Comparison of ENCODE assay signal across 2 cellular contexts in genomic region chr17:37671028-37671812, GRCh38.
TF ChIP-seq lines count a peak whose summit lies in the region.

No MANE protein-coding gene starts in this region.

TF ChIP-seq in H1, 55 proteins besides CTCF, POLR2A, EP300 and RAD21 (continued from another document):
- TF ChIP-seq SP4 (IDR thresholded peaks at IDR 0.05; ENCODE audit: low read length) (no peak), SP2 (IDR thresholded peaks at IDR 0.05; ENCODE audit: low read length) (no peak), NRF1 (IDR thresholded peaks at IDR 0.05; ENCODE audit: low read depth, low read length) (no peak), JUND (IDR thresholded peaks at IDR 0.05; ENCODE audit: low read length) (no peak), ATF2 (IDR thresholded peaks at IDR 0.05; ENCODE audit: low read length) (no peak), JUN (IDR thresholded peaks at IDR 0.05; ENCODE audit: low read depth, low read length) (no peak), TAF7 (optimal IDR thresholded peaks at IDR 0.05; ENCODE audit: borderline replicate concordance, low read depth, low read length) (no peak), TCF12 (IDR thresholded peaks at IDR 0.05; ENCODE audit: low read depth, low read length) (no peak), KDM5A (IDR thresholded peaks at IDR 0.05; ENCODE audit: low read length) (no peak), EZH2 (IDR thresholded peaks at IDR 0.05; ENCODE audit: low read depth, low read length, severe bottlenecking) (no peak), PHF8 (conservative IDR thresholded peaks at IDR 0.05; ENCODE audit: low read depth, low read length) (no peak), E2F6 (IDR thresholded peaks at IDR 0.05) (no peak), FOSL1 (IDR thresholded peaks at IDR 0.05; ENCODE audit: insufficient read depth, low read depth, low read length) (no peak), RXRA (IDR thresholded peaks at IDR 0.05; ENCODE audit: insufficient read depth, low read depth, low read length) (no peak), SIN3A (conservative IDR thresholded peaks at IDR 0.05 in 1 of 2, IDR thresholded peaks at IDR 0.05 in 1 of 2; ENCODE audit: low read depth in 1 of 2, low read length in 2 of 2) (no peak), RNF2 (IDR thresholded peaks at IDR 0.05; ENCODE audit: borderline replicate concordance, low read depth, low read length, missing control alignments, poor library complexity, severe bottlenecking) (no peak), NANOG (IDR thresholded peaks at IDR 0.05; ENCODE audit: insufficient read depth, low read depth, low read length, poor library complexity, severe bottlenecking) (no peak)

TF ChIP-seq in GM23338, 12 proteins besides CTCF, POLR2A, EP300 and RAD21 (continued from another document):
- TF ChIP-seq ZNF462 (CRISPR knock-in tag; IDR thresholded peaks at IDR 0.05) (no peak), ETS1 (IDR thresholded peaks at IDR 0.05) (no peak), STAT1 (IDR thresholded peaks at IDR 0.05; ENCODE audit: unreplicated experiment) (no peak), POLR2AphosphoS5 (IDR thresholded peaks at IDR 0.05; ENCODE audit: low read depth) (no peak), CREB1 (CRISPR knock-in tag; IDR thresholded peaks at IDR 0.05; ENCODE audit: low read depth) (no peak), REST (IDR thresholded peaks at IDR 0.05; ENCODE audit: unreplicated experiment) (no peak), JUNB (IDR thresholded peaks at IDR 0.05; ENCODE audit: unreplicated experiment) (no peak), ZNF331 (CRISPR knock-in tag; IDR thresholded peaks at IDR 0.05; ENCODE audit: low read depth) (no peak), NANOG (IDR thresholded peaks at IDR 0.05; ENCODE audit: borderline replicate concordance) (no peak), ZNF114 (CRISPR knock-in tag; IDR thresholded peaks at IDR 0.05) (no peak)
